17 cellular contexts compared by ENCODE assay signal in genomic region chr7:25643285-25643684, GRCh38.
"Had no signal": no experiment of that assay in that cellular context is flagged by ENCODE, and none has a peak within 500 bp of the region (broad histone marks: within the 10 kb centered on the region; RNA-seq: fewer than 3 reads in every experiment).

No MANE protein-coding gene starts in this region.

- DNase-seq: activated T-cell treated with anti-CD3 and anti-CD28 coated beads, Interleukin-2, amount 50 U/mL, for 24 hours; central memory CD4-positive, alpha-beta T cell; endodermal cell; hypothalamus; naive B cell; right lobe of liver; stimulated activated CD4-positive, alpha-beta T cell treated with anti-CD3 and anti-CD28 coated beads, Interleukin-1b, Interleukin-23, amount 100 ng/mL, for 48 hours; stomach; T-helper 9 cell had no signal

- H3K27ac ChIP-seq: gastroesophageal sphincter, right lobe of liver, stomach, suprapubic skin, tibial nerve had no signal

- H3K36me3 ChIP-seq: gastroesophageal sphincter, right lobe of liver, stomach, suprapubic skin, tibial nerve had no signal

- H3K4me3 ChIP-seq: gastroesophageal sphincter, right lobe of liver, skin epidermis, stomach, suprapubic skin, tibial nerve had no signal

- H3K4me1 Mint-ChIP-seq: activated T-helper 17 cell treated with anti-CD3 and anti-CD28 coated beads, Interleukin-2, amount 50 U/mL, for 72 hours; naive B cell; stimulated activated effector memory CD8-positive, alpha-beta T cell treated with anti-CD3 and anti-CD28 coated beads, Interleukin-12 subunit alpha, Interleukin-12 subunit beta, amount 100 ng/mL, for 72 hours had no signal

- H3K27me3 Mint-ChIP-seq: activated naive CD8-positive, alpha-beta T cell; activated T-cell treated with anti-CD3 and anti-CD28 coated beads, Interleukin-2, amount 50 U/mL, for 24 hours; activated T-helper 17 cell treated with anti-CD3 and anti-CD28 coated beads, Interleukin-2, amount 50 U/mL, for 72 hours had no signal

- H3K27ac Mint-ChIP-seq: activated naive CD8-positive, alpha-beta T cell; activated T-cell treated with anti-CD3 and anti-CD28 coated beads, Interleukin-2, amount 50 U/mL, for 24 hours; activated T-helper 17 cell treated with anti-CD3 and anti-CD28 coated beads, Interleukin-2, amount 50 U/mL, for 72 hours; endodermal cell; stimulated activated effector memory CD8-positive, alpha-beta T cell treated with anti-CD3 and anti-CD28 coated beads, Interleukin-12 subunit alpha, Interleukin-12 subunit beta, amount 100 ng/mL, for 72 hours; WTC11 had no signal

- H3K27me3 ChIP-seq: gastroesophageal sphincter, right lobe of liver, stomach, suprapubic skin, tibial nerve had no signal

- H3K9me3 Mint-ChIP-seq: activated T-cell treated with anti-CD3 and anti-CD28 coated beads, Interleukin-2, amount 50 U/mL, for 24 hours; activated T-helper 17 cell treated with anti-CD3 and anti-CD28 coated beads, Interleukin-2, amount 50 U/mL, for 72 hours; endodermal cell; naive B cell; stimulated activated effector memory CD8-positive, alpha-beta T cell treated with anti-CD3 and anti-CD28 coated beads, Interleukin-12 subunit alpha, Interleukin-12 subunit beta, amount 100 ng/mL, for 72 hours; WTC11 had no signal

- H3K4me3 Mint-ChIP-seq: activated naive CD8-positive, alpha-beta T cell; activated T-cell treated with anti-CD3 and anti-CD28 coated beads, Interleukin-2, amount 50 U/mL, for 24 hours; activated T-helper 17 cell treated with anti-CD3 and anti-CD28 coated beads, Interleukin-2, amount 50 U/mL, for 72 hours; endodermal cell; naive B cell; stimulated activated effector memory CD8-positive, alpha-beta T cell treated with anti-CD3 and anti-CD28 coated beads, Interleukin-12 subunit alpha, Interleukin-12 subunit beta, amount 100 ng/mL, for 72 hours; WTC11 had no signal

- H3K4me1 ChIP-seq: gastroesophageal sphincter, right lobe of liver, suprapubic skin had no signal

- H3K9me3 ChIP-seq: gastroesophageal sphincter, right lobe of liver, stomach, suprapubic skin, tibial nerve had no signal

- ATAC-seq: activated T-helper 17 cell treated with anti-CD3 and anti-CD28 coated beads, Interleukin-2, amount 50 U/mL, for 72 hours; gastroesophageal sphincter; stimulated activated effector memory CD8-positive, alpha-beta T cell treated with anti-CD3 and anti-CD28 coated beads, Interleukin-12 subunit alpha, Interleukin-12 subunit beta, amount 100 ng/mL, for 72 hours; WTC11 had no signal

- H3K36me3 Mint-ChIP-seq: naive B cell; stimulated activated effector memory CD8-positive, alpha-beta T cell treated with anti-CD3 and anti-CD28 coated beads, Interleukin-12 subunit alpha, Interleukin-12 subunit beta, amount 100 ng/mL, for 72 hours; WTC11 had no signal
